In genomic region chr3:157479464-157480243, GRCh38 we compare ENCODE assay signal across 2 cellular contexts.
TF ChIP-seq lines count a peak whose summit lies in the region.

No MANE protein-coding gene starts in this region.

TF ChIP-seq in GM23338, 12 proteins besides CTCF, POLR2A, EP300 and RAD21 (continued from another document):
- no peak for TF ChIP-seq EZH2phosphoT487 (IDR thresholded peaks at IDR 0.05; ENCODE audit: unreplicated experiment)
- TF ChIP-seq ZNF331 (CRISPR knock-in tag; IDR thresholded peaks at IDR 0.05; ENCODE audit: low read depth) = no peak
- no peak for TF ChIP-seq POLR2AphosphoS5 (IDR thresholded peaks at IDR 0.05; ENCODE audit: low read depth)
- TF ChIP-seq JUNB (IDR thresholded peaks at IDR 0.05; ENCODE audit: unreplicated experiment) = no peak
- no peak for TF ChIP-seq ZNF462 (CRISPR knock-in tag; IDR thresholded peaks at IDR 0.05)
- TF ChIP-seq EZH2 (IDR thresholded peaks at IDR 0.05; ENCODE audit: low read depth, unreplicated experiment) = no peak
TF ChIP-seq in GM23338: peak in this region for 0.

TF ChIP-seq in HEK293T, 16 proteins besides CTCF, POLR2A, EP300 and RAD21 (continued from another document):
- TF ChIP-seq LEF1 (IDR thresholded peaks at IDR 0.05; ENCODE audit: borderline replicate concordance) = no peak
- no peak for TF ChIP-seq HDGF (IDR thresholded peaks at IDR 0.05; ENCODE audit: borderline replicate concordance)
